Comparison of ENCODE assay signal across 23 cellular contexts in the genomic region with DNA sequence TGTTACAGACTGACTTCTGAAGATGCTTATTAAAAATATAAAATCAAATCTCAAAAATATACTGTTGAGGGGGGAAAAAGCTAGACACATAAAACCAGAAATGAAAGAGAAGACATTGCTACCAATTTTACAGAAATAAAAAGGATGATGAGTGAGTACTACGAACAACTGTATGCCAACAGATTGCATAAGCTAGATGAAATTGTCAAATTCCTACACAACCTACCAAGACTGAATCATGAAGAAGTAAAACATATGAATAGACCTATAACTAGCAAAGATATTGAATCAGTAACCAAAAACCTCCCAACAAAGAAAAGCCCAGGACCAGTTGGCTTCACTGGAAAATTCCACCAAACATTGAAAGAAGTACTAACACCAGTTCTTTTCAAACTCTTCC. TPM values are rescaled to one million over a fixed set of nuclear protein-coding genes. Genes with fewer than 3 reads are reported as not detected.
"Had no signal": no experiment of that assay in that cellular context is flagged by ENCODE, and none has a peak within 500 bp of the region (broad histone marks: within the 10 kb centered on the region; RNA-seq: fewer than 3 reads in every experiment).

No MANE protein-coding gene starts in this region.

- H3K36me3 ChIP-seq: esophagus muscularis mucosa, gastrocnemius medialis, left lung, prostate gland, right atrium auricular region, vagina had no signal

- H3K27ac ChIP-seq: esophagus muscularis mucosa, gastrocnemius medialis, left lung, prostate gland, right atrium auricular region, vagina had no signal

- H3K4me2 ChIP-seq: smooth muscle cell had no signal

- FAIRE-seq: endometrium had no signal

- ATAC-seq: activated CD8-positive, alpha-beta memory T cell treated with anti-CD3 and anti-CD28 coated beads, Interleukin-2, amount 10 ng/mL, durations not matched to agents 7 days and 5 days; gastrocnemius medialis; left lung; mucosa of descending colon; stimulated activated naive CD8-positive, alpha-beta T cell treated with anti-CD3 and anti-CD28 coated beads, Interleukin-15, amount 100 ng/mL, for 72 hours had no signal

- H3K4me3 ChIP-seq: esophagus muscularis mucosa, gastrocnemius medialis, left lung, mucosa of descending colon, prostate gland, right atrium auricular region, smooth muscle cell, vagina had no signal

- DNase-seq: activated CD4-positive, alpha-beta memory T cell treated with anti-CD3 and anti-CD28 coated beads, Interleukin-2, amount 10 ng/mL, durations not matched to agents 7 days and 5 days; activated CD4-positive, alpha-beta T cell treated with anti-CD3 and anti-CD28 coated beads for 48 hours; activated CD4-positive, CD25-positive, alpha-beta regulatory T cell; activated CD8-positive, alpha-beta memory T cell treated with anti-CD3 and anti-CD28 coated beads, Interleukin-2, amount 10 ng/mL, durations not matched to agents 7 days and 5 days; activated naive CD4-positive, alpha-beta T cell treated with Interleukin-2 at 50 U/mL for 16 hours; activated naive CD8-positive, alpha-beta T cell treated with anti-CD3 and anti-CD28 coated beads, Interleukin-2, amount 10 ng/mL, durations not matched to agents 7 days and 5 days; amygdala; cortex of kidney; gastrocnemius medialis; head of caudate nucleus; left lung; mucosa of descending colon; naive B cell; stimulated activated CD4-positive, alpha-beta T cell treated with anti-CD3 and anti-CD28 coated beads, Interleukin-4, amount 100 ng/mL, for 1 hour; stimulated activated naive CD8-positive, alpha-beta T cell treated with anti-CD3 and anti-CD28 coated beads, Interleukin-15, amount 100 ng/mL, for 72 hours; trophoblast cell had no signal

- H3K4me1 ChIP-seq: gastrocnemius medialis had no signal

- H3K9me3 ChIP-seq: esophagus muscularis mucosa, gastrocnemius medialis, left lung, mucosa of descending colon, prostate gland, right atrium auricular region, vagina had no signal

- H3K27me3 ChIP-seq: gastrocnemius medialis, left lung, right atrium auricular region, vagina had no signal

RNA-seq across cellular contexts. Expression of a gene that starts 3.5 kb away (rescaled TPM):
- total RNA-seq: activated CD4-positive, alpha-beta memory T cell treated with anti-CD3 and anti-CD28 coated beads, Interleukin-2, amount 10 ng/mL, durations not matched to agents 7 days and 5 days; activated CD8-positive, alpha-beta memory T cell treated with anti-CD3 and anti-CD28 coated beads, Interleukin-2, amount 10 ng/mL, durations not matched to agents 7 days and 5 days; activated naive CD8-positive, alpha-beta T cell treated with anti-CD3 and anti-CD28 coated beads, Interleukin-2, amount 10 ng/mL, durations not matched to agents 7 days and 5 days; gastrocnemius medialis; kidney epithelial cell had no signal
